12 cellular contexts compared by ENCODE assay signal in the genomic region with DNA sequence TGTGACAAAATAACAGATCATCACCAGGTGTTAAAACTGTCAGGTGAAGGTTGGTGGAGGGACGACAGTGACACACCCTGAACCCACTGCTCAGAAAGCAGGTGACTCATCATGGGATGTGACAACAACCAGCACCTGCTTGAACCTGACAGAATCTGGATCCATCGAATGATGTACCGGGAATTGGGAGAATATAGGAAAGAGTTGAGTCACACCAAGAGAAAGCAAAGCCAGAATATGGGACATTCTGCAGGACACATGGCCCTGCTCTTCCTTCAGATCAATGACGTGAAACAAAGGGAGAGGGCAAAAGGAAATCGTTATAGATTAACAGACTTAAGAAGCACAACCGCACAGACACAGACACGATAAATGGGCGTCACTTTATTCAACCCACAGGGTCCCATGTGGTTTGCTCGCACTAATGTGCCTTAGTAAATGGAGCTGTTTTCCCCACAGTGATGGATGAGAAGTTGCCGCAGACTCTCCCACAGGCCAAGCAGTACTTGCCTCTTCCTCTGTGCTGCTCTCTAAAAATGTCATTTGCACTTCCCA.
DNase-seq lines count a peak whose midpoint lies in the region; ATAC-seq, FAIRE-seq and TF ChIP-seq lines count a peak whose summit lies in the region.
"Had no signal": no experiment of that assay in that cellular context is flagged by ENCODE, and none has a peak within 500 bp of the region (broad histone marks: within the 10 kb centered on the region; RNA-seq: fewer than 3 reads in every experiment).

No MANE protein-coding gene starts in this region.

- H3K4me1 ChIP-seq in H1 (replicated peaks in 1 of 4; ENCODE audit: control insufficient read depth in 3 of 4, insufficient read depth in 4 of 4, low read length in 3 of 4) = peaks cover 0 to 2% (median 0%) of the 10 kb centered on the region in 4 experiments; a peak in 1 of 7 replicates

- H3K4me2 ChIP-seq in H1 (ENCODE audit: insufficient read depth in 1 of 2, low read depth in 2 of 2, low read length in 2 of 2) = no peak overlapping the region
- H3K4me2 ChIP-seq: SK-N-SH had no signal

- no peak overlapping the region for H4K8ac ChIP-seq in H1 (ENCODE audit: extremely low read depth, insufficient read depth, low read length)

- no peaks in the 10 kb centered on the region for H3K9me3 Mint-ChIP-seq in activated CD4-positive, alpha-beta memory T cell treated with anti-CD3 and anti-CD28 coated beads, Interleukin-2, amount 10 ng/mL, durations not matched to agents 7 days and 5 days

- no peak overlapping the region for H3K9ac ChIP-seq in H1 (replicated peaks in 1 of 4; ENCODE audit: extremely low read depth in 1 of 4, low read depth in 3 of 4, low read length in 3 of 4)
- H3K9ac ChIP-seq: SK-N-SH had no signal

- no peak overlapping the region for H2BK12ac ChIP-seq in H1 (ENCODE audit: low read depth, low read length)

- H2BK15ac ChIP-seq in H1 (ENCODE audit: low read length) = no peak overlapping the region

- no peaks in the 10 kb centered on the region; a peak in 1 of 7 replicates for H3K27me3 ChIP-seq in H1 (replicated peaks in 1 of 4; ENCODE audit: control insufficient read depth in 3 of 4, extremely low read depth in 1 of 4, insufficient read depth in 3 of 4, low read length in 3 of 4)
- H3K27me3 ChIP-seq: right lobe of liver, stomach had no signal

- TF ChIP-seq CTCF in H1 (IDR thresholded peaks at IDR 0.05; ENCODE audit: control extremely low read depth in 1 of 3, insufficient read depth in 1 of 3, low read depth in 1 of 3, low read length in 3 of 3) = no peak

- no peak overlapping the region for H3K4me3 ChIP-seq in H1 (ENCODE audit: extremely low read depth in 1 of 4, insufficient read depth in 2 of 4, low read depth in 3 of 4, low read length in 4 of 4)
- H3K4me3 ChIP-seq: right lobe of liver, stomach had no signal

- H3K14ac ChIP-seq in H1 (ENCODE audit: insufficient read length) = no peak overlapping the region

- H2AK5ac ChIP-seq in H1 (ENCODE audit: low read depth, low read length) = no peak overlapping the region

- FAIRE-seq in H1 (lab: Jason Lieb, UNC) = no peak

- no peak overlapping the region for H3K27ac ChIP-seq in H1 (ENCODE audit: low read depth, low read length)
- H3K27ac ChIP-seq: right lobe of liver had no signal

- no peak overlapping the region for H2BK5ac ChIP-seq in H1 (ENCODE audit: low read depth, low read length)

- peaks cover 49% of the 10 kb centered on the region for H3K4me1 Mint-ChIP-seq in activated CD4-positive, alpha-beta memory T cell treated with anti-CD3 and anti-CD28 coated beads, Interleukin-2, amount 10 ng/mL, durations not matched to agents 7 days and 5 days

- H2BK120ac ChIP-seq in H1 (replicated peaks; ENCODE audit: low read depth, low read length) = no peak overlapping the region

- H2AFZ ChIP-seq in H1 (ENCODE audit: low read length) = 0 out of 2 replicates have a peak overlapping the region, but pooled peaks have one; percentile 57

- POLR2A ChIA-PET in activated CD4-positive, alpha-beta memory T cell treated with anti-CD3 and anti-CD28 coated beads, Interleukin-2, amount 10 ng/mL, durations not matched to agents 7 days and 5 days (lab: Charles Lee) = interaction anchor here (1.0 to 1.2 kb wide), 5 partner anchors 64 to 178 kb away, joined by 3 to 6 read pairs (median 5); no protein-coding TSS in a partner anchor
- POLR2A ChIA-PET in H1 (lab: Charles Lee; ENCODE audit: partially characterized antibody) = no interaction called here

- CTCF ChIA-PET in activated CD4-positive, alpha-beta memory T cell treated with anti-CD3 and anti-CD28 coated beads, Interleukin-2, amount 10 ng/mL, durations not matched to agents 7 days and 5 days (lab: Charles Lee) = interaction anchor here (0.7 to 3.9 kb wide), 6 partner anchors 113 to 322 kb away, joined by 3 to 64 read pairs (median 3); no protein-coding TSS in a partner anchor
- CTCF ChIA-PET in H1 (lab: Charles Lee; ENCODE audit: partially characterized antibody) = interaction anchor here (0.7 to 3.6 kb wide), 11 partner anchors 9 to 233 kb away, joined by 3 to 29 read pairs (median 3); a partner anchor contains a TSS

- no peak overlapping the region for H4K5ac ChIP-seq in H1 (ENCODE audit: insufficient read length, low read depth, low read length)

- H3K79me2 ChIP-seq in H1 (ENCODE audit: control insufficient read depth in 1 of 2, insufficient read depth in 2 of 2, low read length in 2 of 2) = no peaks in the 10 kb centered on the region

- H3K23me2 ChIP-seq in H1 (ENCODE audit: low read depth, low read length) = no peaks in the 10 kb centered on the region

- TF ChIP-seq RAD21 in H1 (IDR thresholded peaks at IDR 0.05 in 1 of 2, conservative IDR thresholded peaks at IDR 0.05 in 1 of 2; ENCODE audit: low read depth in 2 of 2, low read length in 2 of 2) = no peak

- no peak for TF ChIP-seq EP300 in H1 (IDR thresholded peaks at IDR 0.05; ENCODE audit: borderline replicate concordance in 1 of 2, low read depth in 2 of 2, low read length in 2 of 2)

- TF ChIP-seq POLR2A in H1 (IDR thresholded peaks at IDR 0.05; ENCODE audit: control extremely low read depth in 1 of 2, low read depth in 2 of 2, low read length in 2 of 2) = no peak

- no peaks in the 10 kb centered on the region for H3K79me1 ChIP-seq in H1 (ENCODE audit: low read depth, low read length)

- H3K4me3 Mint-ChIP-seq in activated CD4-positive, alpha-beta memory T cell treated with anti-CD3 and anti-CD28 coated beads, Interleukin-2, amount 10 ng/mL, durations not matched to agents 7 days and 5 days = peak overlapping the region; percentile 6

- peak overlapping the region; percentile 53 for H3K27ac Mint-ChIP-seq in activated CD4-positive, alpha-beta memory T cell treated with anti-CD3 and anti-CD28 coated beads, Interleukin-2, amount 10 ng/mL, durations not matched to agents 7 days and 5 days

- no peak overlapping the region for H3K56ac ChIP-seq in H1 (replicated peaks; ENCODE audit: insufficient read length, low read depth, low read length)

- H3K18ac ChIP-seq in H1 (ENCODE audit: extremely low read depth, low read length) = no peak overlapping the region

- 94% methylated on average over 10 of the region's 10 CpGs; no CpG with 5 or more reads in 1 of the 2 experiments for WGBS in H1 (ENCODE audit: extremely low coverage in 1 of 2, insufficient coverage in 1 of 2, insufficient read length in 1 of 2, insufficient replicate concordance in 2 of 2, low coverage in 1 of 2, low lambda C conversion rate in 2 of 2, missing lambda C conversion rate in 1 of 2), 2 experiments

- H3K36me3 ChIP-seq in H1 (ENCODE audit: control insufficient read depth in 2 of 4, insufficient read depth in 4 of 4, low read length in 3 of 4) = no peaks in the 10 kb centered on the region
- H3K36me3 ChIP-seq: right lobe of liver, stomach had no signal

- H3K9me3 ChIP-seq in H1 (ENCODE audit: insufficient read depth in 2 of 2, low read depth in 1 of 2, low read length in 1 of 2) = no peaks in the 10 kb centered on the region
- H3K9me3 ChIP-seq: right lobe of liver, SK-N-SH, stomach had no signal

- H3K36me3 Mint-ChIP-seq in activated CD4-positive, alpha-beta memory T cell treated with anti-CD3 and anti-CD28 coated beads, Interleukin-2, amount 10 ng/mL, durations not matched to agents 7 days and 5 days (ENCODE audit: low read depth) = no peaks in the 10 kb centered on the region

- no peak overlapping the region for H2BK20ac ChIP-seq in H1 (ENCODE audit: low read length)

- no peak overlapping the region for H3K4ac ChIP-seq in H1 (replicated peaks; ENCODE audit: insufficient read length, low read depth, low read length)

- no peaks in the 10 kb centered on the region for H4K20me1 ChIP-seq in H1 (replicated peaks in 1 of 2; ENCODE audit: control insufficient read depth in 1 of 2, insufficient read depth in 2 of 2, low read length in 2 of 2)

- no peak overlapping the region for H4K91ac ChIP-seq in H1 (replicated peaks; ENCODE audit: insufficient read length, low read length)

- no peak overlapping the region for H3K23ac ChIP-seq in H1 (ENCODE audit: insufficient read length)

- peak; percentile 37 for DNase-seq in stimulated activated CD8-positive, alpha-beta memory T cell treated with anti-CD3 and anti-CD28 coated beads, Interleukin-12 subunit alpha, Interleukin-12 subunit beta, amount 100 ng/mL, for 1 hour (ENCODE audit: low read depth)
- no peak for DNase-seq in stimulated activated CD8-positive, alpha-beta memory T cell treated with anti-CD3 and anti-CD28 coated beads, Interleukin-4, amount 100 ng/mL, for 48 hours
- DNase-seq in activated CD4-positive, alpha-beta memory T cell treated with anti-CD3 and anti-CD28 coated beads, Interleukin-2, amount 10 ng/mL, durations not matched to agents 7 days and 5 days = peak; percentile 50
- no peak for DNase-seq in H1 (ENCODE audit: low read depth in 1 of 2, low spot score in 2 of 2)
- no peak for DNase-seq in NCI-H2107 treated with DMSO at 0.1 percent for 48 hours (lab: John Stamatoyannopoulos, UW; ENCODE audit: unreplicated experiment)
- DNase-seq: KG1, right lobe of liver, SK-N-SH, stomach had no signal

- ATAC-seq in HG03025 (IDR thresholded peaks at IDR 0.05; ENCODE audit: low FRiP score, unreplicated experiment) (no peak), GM19463 (IDR thresholded peaks at IDR 0.05; ENCODE audit: unreplicated experiment) (no peak), GM21447 (IDR thresholded peaks at IDR 0.05; ENCODE audit: unreplicated experiment) (no peak)

- H3K27me3 Mint-ChIP-seq in activated CD4-positive, alpha-beta memory T cell treated with anti-CD3 and anti-CD28 coated beads, Interleukin-2, amount 10 ng/mL, durations not matched to agents 7 days and 5 days = peaks cover 7% of the 10 kb centered on the region

TF ChIP-seq in H1, 55 proteins besides CTCF, POLR2A, EP300 and RAD21 (continues in another document):
- TF ChIP-seq TCF12 (IDR thresholded peaks at IDR 0.05; ENCODE audit: low read depth, low read length) (no peak), CHD2 (IDR thresholded peaks at IDR 0.05; ENCODE audit: low read length) (no peak)

Comparison
In these comparisons a context has a peak if more than half of its experiments do, and no peak if none do; other contexts are left out.
1. DNase-seq: peak in stimulated activated CD8-positive, alpha-beta memory T cell treated with anti-CD3 and anti-CD28 coated beads, Interleukin-12 subunit alpha, Interleukin-12 subunit beta, amount 100 ng/mL, for 1 hour (single experiment) and activated CD4-positive, alpha-beta memory T cell treated with anti-CD3 and anti-CD28 coated beads, Interleukin-2, amount 10 ng/mL, durations not matched to agents 7 days and 5 days (single experiment); none in stimulated activated CD8-positive, alpha-beta memory T cell treated with anti-CD3 and anti-CD28 coated beads, Interleukin-4, amount 100 ng/mL, for 48 hours (single experiment), H1 (0 of 2) and NCI-H2107 treated with DMSO at 0.1 percent for 48 hours (single experiment).